In the genomic region with DNA sequence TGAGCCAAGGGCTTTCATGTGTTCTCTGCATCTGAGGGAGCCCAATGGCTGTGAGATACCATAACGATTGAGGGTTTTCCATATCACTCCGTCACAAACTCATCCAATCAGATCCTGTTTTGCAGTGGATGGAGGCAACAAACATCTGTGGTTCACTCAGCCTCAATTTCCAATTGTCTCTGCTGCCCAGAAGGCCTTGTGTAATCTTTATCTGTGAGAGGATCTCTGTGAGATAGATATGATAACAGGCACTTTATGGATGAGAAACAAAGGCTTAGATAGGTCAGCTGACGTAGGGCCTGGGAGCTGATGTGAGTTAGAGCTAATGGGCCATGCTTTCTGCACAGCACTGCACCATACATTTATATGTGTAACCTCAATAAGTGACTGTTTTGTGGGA, we compare ENCODE assay signal across 19 cellular contexts.
"Had no signal": no experiment of that assay in that cellular context is flagged by ENCODE, and none has a peak within 500 bp of the region (broad histone marks: within the 10 kb centered on the region; RNA-seq: fewer than 3 reads in every experiment).

No MANE protein-coding gene starts in this region.

- ATAC-seq: Panc1, T-cell had no signal

- H3K27ac Mint-ChIP-seq: T-cell had no signal

- H3K27ac ChIP-seq: RWPE1 had no signal

- H3K4me3 Mint-ChIP-seq: T-cell had no signal

- H3K36me3 Mint-ChIP-seq: T-cell had no signal

- H3K9me3 Mint-ChIP-seq: T-cell had no signal

- DNase-seq: KBM-7, MV-4-11, NCI-H1048, NCI-H1105, NCI-H1436 treated with DMSO at 0.1 percent for 48 hours, NCI-H1694, NCI-H187 treated with DMSO at 0.1 percent for 48 hours, NCI-H2081 treated with DMSO at 0.1 percent for 48 hours, NCI-H2227 treated with DMSO at 0.1 percent for 48 hours, NCI-H446, NCI-H510A, NCI-H524 treated with DMSO at 0.1 percent for 48 hours, NCI-H69, NCI-H774, SHP77, SW 1271, T-cell had no signal
